In the genomic region with DNA sequence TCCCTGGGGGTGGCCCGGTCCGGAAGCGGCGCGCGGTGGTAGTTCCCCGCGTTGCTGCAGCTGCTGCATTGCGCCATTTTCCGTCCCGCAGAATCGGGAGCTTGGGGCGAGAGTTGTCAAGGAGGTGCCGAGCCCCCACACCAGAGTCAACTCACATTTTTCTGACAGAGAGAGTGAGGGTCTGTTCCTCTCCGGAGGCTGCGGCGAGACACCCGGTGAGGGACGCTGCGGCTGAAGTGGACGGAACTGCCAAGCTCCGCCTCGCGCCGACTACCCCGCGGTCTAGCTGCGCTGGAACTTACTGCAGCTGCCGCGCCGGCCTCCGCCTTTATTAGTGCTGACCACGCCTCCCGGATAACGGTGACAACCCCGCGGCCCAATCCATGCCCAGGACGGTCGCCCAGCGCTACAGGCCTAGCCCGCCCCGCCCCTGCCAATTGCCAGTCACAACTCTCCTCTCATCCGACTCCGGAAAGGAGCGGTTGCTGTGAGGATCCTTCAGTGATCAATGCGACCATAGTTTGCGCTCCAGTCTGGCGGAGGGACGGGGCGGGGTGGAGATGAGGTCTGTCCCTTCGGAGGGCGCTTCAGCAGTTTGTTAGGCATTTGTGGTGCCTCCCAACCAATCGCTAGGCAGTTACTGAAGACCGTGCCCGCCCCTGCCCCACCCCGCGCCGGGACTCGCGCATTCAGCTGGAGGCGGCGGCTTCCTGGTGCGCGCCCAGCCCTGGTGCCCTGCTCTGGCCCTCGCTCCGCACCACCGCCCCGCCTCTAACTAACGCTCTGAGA, we compare ENCODE assay signal across 8 cellular contexts. TPM values are rescaled to one million over a fixed set of nuclear protein-coding genes. Genes with fewer than 3 reads are reported as not detected.
DNase-seq lines count a peak whose midpoint lies in the region; ATAC-seq and TF ChIP-seq lines count a peak whose summit lies in the region.

A gene with protein sequence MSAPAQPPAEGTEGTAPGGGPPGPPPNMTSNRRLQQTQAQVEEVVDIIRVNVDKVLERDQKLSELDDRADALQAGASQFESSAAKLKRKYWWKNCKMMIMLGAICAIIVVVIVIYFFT (minus strand): TSS at position 303 of the 789 bp plus-strand sequence. CDS start 146 bp downstream, at position 157.

- peaks cover 42% of the 10 kb centered on the region for H3K36me3 Mint-ChIP-seq in activated T-helper 2 cell treated with anti-CD3 and anti-CD28 coated beads, Interferon-gamma antibody, Interleukin-2, Interleukin-4, amounts not matched to agents 10 μg/mL and 5 μg/mL and 100 μg/mL, durations not matched to agents 14 hours and 24 hours and 36 hours (ENCODE audit: low read depth)
- peaks cover 3% of the 10 kb centered on the region for H3K36me3 Mint-ChIP-seq in natural killer cell treated with Interleukin-12 subunit alpha and Interleukin-12 subunit beta and Interleukin-15 and Interleukin-18, amount 100 ng/mL, for 72 hours

- H3K4me1 ChIP-seq in RWPE2 (ENCODE audit: insufficient read depth, poor library complexity, severe bottlenecking): peaks cover 4% of the 10 kb centered on the region

- no peaks in the 10 kb centered on the region for H3K9me3 Mint-ChIP-seq in activated T-helper 2 cell treated with anti-CD3 and anti-CD28 coated beads, Interferon-gamma antibody, Interleukin-2, Interleukin-4, amounts not matched to agents 10 μg/mL and 5 μg/mL and 100 μg/mL, durations not matched to agents 14 hours and 24 hours and 36 hours
- no peaks in the 10 kb centered on the region for H3K9me3 Mint-ChIP-seq in natural killer cell treated with Interleukin-12 subunit alpha and Interleukin-12 subunit beta and Interleukin-15 and Interleukin-18, amount 100 ng/mL, for 72 hours

- peak within 1 kb of the TSS; percentile 86 for H3K27ac Mint-ChIP-seq in activated T-helper 2 cell treated with anti-CD3 and anti-CD28 coated beads, Interferon-gamma antibody, Interleukin-2, Interleukin-4, amounts not matched to agents 10 μg/mL and 5 μg/mL and 100 μg/mL, durations not matched to agents 14 hours and 24 hours and 36 hours
- peak within 1 kb of the TSS; percentile 82 to 87 for H3K27ac Mint-ChIP-seq in natural killer cell treated with Interleukin-12 subunit alpha and Interleukin-12 subunit beta and Interleukin-15 and Interleukin-18, amount 100 ng/mL, for 72 hours

- TF ChIP-seq CTCF in RWPE2 (IDR thresholded peaks at IDR 0.05; ENCODE audit: poor library complexity, severe bottlenecking): no peak

- H3K36me3 ChIP-seq in RWPE2 (ENCODE audit: low read depth): peaks cover 5% of the 10 kb centered on the region; the same call in 1 of the 2 replicates

- no peaks in the 10 kb centered on the region for H3K27me3 ChIP-seq in RWPE2 (ENCODE audit: insufficient read depth, poor library complexity, severe bottlenecking)

- H3K4me3 ChIP-seq in RWPE2 (ENCODE audit: severe bottlenecking): peak within 1 kb of the TSS; percentile 52

- intact Hi-C loops in activated T-helper 2 cell treated with anti-CD3 and anti-CD28 coated beads, Interferon-gamma antibody, Interleukin-2, Interleukin-4, amounts not matched to agents 10 μg/mL and 5 μg/mL and 100 μg/mL, durations not matched to agents 14 hours and 24 hours and 36 hours (cut with micrococcal nuclease): loop anchor here (1.0 kb wide), 4 partner anchors 8 to 64 kb away; a partner anchor contains a TSS

- no peaks in the 10 kb centered on the region for H3K27me3 Mint-ChIP-seq in activated T-helper 2 cell treated with anti-CD3 and anti-CD28 coated beads, Interferon-gamma antibody, Interleukin-2, Interleukin-4, amounts not matched to agents 10 μg/mL and 5 μg/mL and 100 μg/mL, durations not matched to agents 14 hours and 24 hours and 36 hours (ENCODE audit: low read depth)
- no peaks in the 10 kb centered on the region for H3K27me3 Mint-ChIP-seq in natural killer cell treated with Interleukin-12 subunit alpha and Interleukin-12 subunit beta and Interleukin-15 and Interleukin-18, amount 100 ng/mL, for 72 hours

- peak; percentile 94 for ATAC-seq in RWPE2 (ENCODE audit: low read depth)
- ATAC-seq in natural killer cell treated with Interleukin-12 subunit alpha and Interleukin-12 subunit beta and Interleukin-15 and Interleukin-18, amount 100 ng/mL, for 72 hours: peak; percentile 94 to 95
- peak; percentile 94 for ATAC-seq in stimulated activated naive CD8-positive, alpha-beta T cell treated with anti-CD3 and anti-CD28 coated beads, Interleukin-15, Interleukin-2, amounts not matched to agents 100 U/mL and 50 U/mL, for 24 hours

- no peaks in the 10 kb centered on the region for H3K9me3 ChIP-seq in RWPE2 (ENCODE audit: severe bottlenecking)

- H3K4me3 Mint-ChIP-seq in activated T-helper 2 cell treated with anti-CD3 and anti-CD28 coated beads, Interferon-gamma antibody, Interleukin-2, Interleukin-4, amounts not matched to agents 10 μg/mL and 5 μg/mL and 100 μg/mL, durations not matched to agents 14 hours and 24 hours and 36 hours (ENCODE audit: low read depth): peak within 1 kb of the TSS; percentile 88
- peak within 1 kb of the TSS; percentile 85 for H3K4me3 Mint-ChIP-seq in natural killer cell treated with Interleukin-12 subunit alpha and Interleukin-12 subunit beta and Interleukin-15 and Interleukin-18, amount 100 ng/mL, for 72 hours

- peaks cover 47% of the 10 kb centered on the region for H3K4me1 Mint-ChIP-seq in activated T-helper 2 cell treated with anti-CD3 and anti-CD28 coated beads, Interferon-gamma antibody, Interleukin-2, Interleukin-4, amounts not matched to agents 10 μg/mL and 5 μg/mL and 100 μg/mL, durations not matched to agents 14 hours and 24 hours and 36 hours (ENCODE audit: low read depth)
- H3K4me1 Mint-ChIP-seq in natural killer cell treated with Interleukin-12 subunit alpha and Interleukin-12 subunit beta and Interleukin-15 and Interleukin-18, amount 100 ng/mL, for 72 hours (ENCODE audit: low read depth in 2 of 2): peaks cover 45 to 51% of the 10 kb centered on the region in 2 donors

- peak; percentile 98 for DNase-seq in EH (ENCODE audit: low read depth)
- peak; percentile 99 for DNase-seq in H4 (ENCODE audit: low spot score)
- peak; percentile 99 for DNase-seq in LoVo (ENCODE audit: low spot score)
- DNase-seq in RWPE2 (ENCODE audit: low spot score): peak; percentile 98
- DNase-seq in activated T-helper 2 cell treated with anti-CD3 and anti-CD28 coated beads, Interferon-gamma antibody, Interleukin-2, Interleukin-4, amounts not matched to agents 10 μg/mL and 5 μg/mL and 100 μg/mL, durations not matched to agents 14 hours and 24 hours and 36 hours (ENCODE audit: low spot score): peak; percentile 98
- peak; percentile 94 for DNase-seq in fibroblast of peridontal ligament (ENCODE audit: extremely low read depth)
- peak; percentile 99 for DNase-seq in natural killer cell treated with Interleukin-12 subunit alpha and Interleukin-12 subunit beta and Interleukin-15 and Interleukin-18, amount 100 ng/mL, for 72 hours (ENCODE audit: low spot score)
- peak; percentile 99 for DNase-seq in stimulated activated naive CD8-positive, alpha-beta T cell treated with anti-CD3 and anti-CD28 coated beads, Interleukin-15, Interleukin-2, amounts not matched to agents 100 U/mL and 50 U/mL, for 24 hours

- H3K27ac ChIP-seq in RWPE2 (ENCODE audit: poor library complexity, severe bottlenecking): peak within 1 kb of the TSS; percentile 40

RNA-seq across cellular contexts. Expression of the gene that starts here (rescaled TPM):
- total RNA-seq in H4 (2014; rRNA removed; shearing (Covaris generic)): 2.8 and 4.1 TPM in 2 replicates
- total RNA-seq in activated T-helper 2 cell treated with anti-CD3 and anti-CD28 coated beads, Interferon-gamma antibody, Interleukin-2, Interleukin-4, amounts not matched to agents 10 μg/mL and 5 μg/mL and 100 μg/mL, durations not matched to agents 14 hours and 24 hours and 36 hours: 38.7 and 40.7 TPM in 2 replicates
- total RNA-seq in natural killer cell treated with Interleukin-12 subunit alpha and Interleukin-12 subunit beta and Interleukin-15 and Interleukin-18, amount 100 ng/mL, for 72 hours: 10 to 100 TPM; 24.1 to 36.8 TPM

Comparison
In these comparisons a context has a peak if more than half of its experiments do, and no peak if none do; other contexts are left out.
1. Peak in every context shown above with its lines: DNase-seq, ATAC-seq, H3K4me3 ChIP-seq and H3K27ac ChIP-seq.